ENCODE assay signal across 13 cellular contexts in genomic region chr21:28342229-28342810, GRCh38.
A peak's percentile ranks its signal among the peaks of the same experiment; 100 is the strongest.
DNase-seq lines count a peak whose midpoint lies in the region; TF ChIP-seq lines count a peak whose summit lies in the region.
"Had no signal": no experiment of that assay in that cellular context is flagged by ENCODE, and none has a peak within 500 bp of the region (broad histone marks: within the 10 kb centered on the region; RNA-seq: fewer than 3 reads in every experiment).

No MANE protein-coding gene starts in this region.

- H3K9me3 ChIP-seq in mesodermal cell (ENCODE audit: control insufficient read depth, low read length) (no peaks in the 10 kb centered on the region), smooth muscle cell (replicated peaks; ENCODE audit: low read depth) (no peaks in the 10 kb centered on the region), WERI-Rb-1 (ENCODE audit: severe bottlenecking) (no peaks in the 10 kb centered on the region), colonic mucosa (no peaks in the 10 kb centered on the region)

- H3K27me3 ChIP-seq in smooth muscle cell (ENCODE audit: low read depth) (no peaks in the 10 kb centered on the region), WERI-Rb-1 (ENCODE audit: insufficient read depth, low read depth, severe bottlenecking) (peaks cover 81% of the 10 kb centered on the region), colonic mucosa (no peaks in the 10 kb centered on the region)

- H3K79me2 ChIP-seq in smooth muscle cell (ENCODE audit: low read depth), result no peaks in the 10 kb centered on the region

- H3K4me1 ChIP-seq in mesodermal cell (ENCODE audit: control insufficient read depth, insufficient read depth, low read length, poor library complexity, severe bottlenecking) (no peaks in the 10 kb centered on the region), smooth muscle cell (ENCODE audit: low read depth) (no peaks in the 10 kb centered on the region), colonic mucosa (no peaks in the 10 kb centered on the region)

- no peak overlapping the region for H3K9ac ChIP-seq in smooth muscle cell (ENCODE audit: low read depth)
- no peak overlapping the region for H3K9ac ChIP-seq in colonic mucosa (ENCODE audit: low read depth in 2 of 2, low read length in 2 of 2)

- H3F3A ChIP-seq in smooth muscle cell (ENCODE audit: low read depth), result no peaks in the 10 kb centered on the region

- H2AFZ ChIP-seq in smooth muscle cell (ENCODE audit: low read depth), result peak overlapping the region; percentile 80

- no peak overlapping the region for H3K4me2 ChIP-seq in smooth muscle cell

- H3K4me3 ChIP-seq in mesodermal cell (ENCODE audit: extremely low read depth, insufficient read depth, low read length, poor library complexity, severe bottlenecking) (no peak overlapping the region), smooth muscle cell (no peak overlapping the region), WERI-Rb-1 (ENCODE audit: low read depth, low read length) (no peak overlapping the region), colonic mucosa (no peak overlapping the region)

- no peaks in the 10 kb centered on the region for H3K36me3 ChIP-seq in mesodermal cell (ENCODE audit: control insufficient read depth, insufficient read depth, low read length)
- no peaks in the 10 kb centered on the region for H3K36me3 ChIP-seq in smooth muscle cell (ENCODE audit: low read depth)
- H3K36me3 ChIP-seq in WERI-Rb-1, result no peaks in the 10 kb centered on the region
- H3K36me3 ChIP-seq in colonic mucosa, result no peaks in the 10 kb centered on the region

- DNase-seq in LHCN-M2 (ENCODE audit: low read depth), result peak; percentile 36
- peak; percentile 16 for DNase-seq in astrocyte of the hippocampus (ENCODE audit: low read depth, low spot score)
- DNase-seq in smooth muscle cell (lab: John Stamatoyannopoulos, UW; ENCODE audit: unreplicated experiment), result no peak
- DNase-seq in WERI-Rb-1, result no peak
- DNase-seq in colonic mucosa, result no peak
- DNase-seq in substantia nigra (lab: John Stamatoyannopoulos, UW), result no peak
- DNase-seq: CD8-positive, alpha-beta T cell; HFFc6; NCI-H1436; NCI-H2029 treated with DMSO at 0.1 percent for 48 hours; NCI-H510A treated with DMSO at 0.1 percent for 48 hours; SIG-M5 had no signal

- WGBS in mesodermal cell (ENCODE audit: insufficient coverage in 2 of 2), 2 experiments, result 100% methylated on average over 1 of the region's 2 CpGs
- 67% methylated on average over 2 of the region's 2 CpGs for WGBS in smooth muscle cell (ENCODE audit: low lambda C conversion rate)

- no peaks in the 10 kb centered on the region for H4K20me1 ChIP-seq in smooth muscle cell (ENCODE audit: low read depth)

- TF ChIP-seq CTCF in smooth muscle cell (IDR thresholded peaks at IDR 0.05; ENCODE audit: borderline replicate concordance, insufficient read depth, poor library complexity, severe bottlenecking) (no peak), WERI-Rb-1 (IDR thresholded peaks at IDR 0.05; ENCODE audit: low read depth, low read length) (no peak), colonic mucosa (IDR thresholded peaks at IDR 0.05) (no peak)

- H3K27ac ChIP-seq in mesodermal cell (ENCODE audit: low read depth, low read length, severe bottlenecking) (peak overlapping the region; percentile 44), smooth muscle cell (ENCODE audit: low read depth) (peak overlapping the region; percentile 29), WERI-Rb-1 (no peak overlapping the region), colonic mucosa (no peak overlapping the region), substantia nigra (ENCODE audit: low read depth, low read length, poor library complexity, severe bottlenecking) (no peak overlapping the region)

- intact Hi-C loops in colonic mucosa (cut with DNase I), result no loop called here

Comparison
In these comparisons a context has a peak if more than half of its experiments do, and no peak if none do; other contexts are left out.
1. DNase-seq: peak in LHCN-M2 (single experiment) and astrocyte of the hippocampus (single experiment); none in smooth muscle cell (single experiment), WERI-Rb-1 (single experiment), colonic mucosa (single experiment) and substantia nigra (0 of 49).
2. H3K27ac ChIP-seq: peak in mesodermal cell (single experiment) and smooth muscle cell (single experiment); none in WERI-Rb-1 (single experiment), colonic mucosa (single experiment) and substantia nigra (single experiment).